In the genomic region with DNA sequence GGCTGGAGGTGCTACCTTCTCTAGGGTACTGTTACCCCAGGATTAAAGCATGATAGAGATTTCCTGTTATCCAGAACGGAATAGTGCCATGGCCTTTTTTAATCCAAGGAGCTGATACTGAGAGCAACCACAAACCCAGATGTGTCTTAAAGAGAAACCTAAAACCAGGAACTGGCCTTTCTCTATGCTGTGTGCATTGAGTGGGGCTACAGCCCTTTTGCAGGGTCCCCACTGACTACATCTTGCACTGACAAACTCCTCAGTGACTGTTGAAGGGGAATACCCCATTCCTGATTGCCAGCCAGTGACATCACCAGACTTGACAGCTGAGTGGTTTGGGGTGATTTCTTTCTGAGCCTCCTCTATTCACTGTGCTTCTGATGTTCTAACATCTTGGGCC, we compare ENCODE assay signal across 13 cellular contexts.
DNase-seq lines count a peak whose midpoint lies in the region; ATAC-seq and TF ChIP-seq lines count a peak whose summit lies in the region.
"Had no signal": no experiment of that assay in that cellular context is flagged by ENCODE, and none has a peak within 500 bp of the region (broad histone marks: within the 10 kb centered on the region; RNA-seq: fewer than 3 reads in every experiment).

No MANE protein-coding gene starts in this region.

- intact Hi-C loops in mammary epithelial cell (cut with micrococcal nuclease) (no loop called here), spleen (cut with DNase I; ENCODE audit: low total_unique reads) (no loop called here)

- H3K4me3 ChIP-seq in mammary epithelial cell (replicated peaks in 1 of 3; ENCODE audit: insufficient read depth in 1 of 3, low read depth in 2 of 3, low read length in 3 of 3) (no peak overlapping the region), spleen (no peak overlapping the region), neural progenitor cell (no peak overlapping the region)

- H3K4me1 ChIP-seq in mammary epithelial cell (ENCODE audit: insufficient read depth, low read length) (peaks cover 60% of the 10 kb centered on the region), spleen (no peaks in the 10 kb centered on the region), neural progenitor cell (peaks cover 37% of the 10 kb centered on the region)

- H3K9me3 Mint-ChIP-seq in progenitor cell of endocrine pancreas (ENCODE audit: low read depth) = no peaks in the 10 kb centered on the region
- no peaks in the 10 kb centered on the region for H3K9me3 Mint-ChIP-seq in neural progenitor cell

- ATAC-seq in GM18502 (IDR thresholded peaks at IDR 0.05; ENCODE audit: poor library complexity, unreplicated experiment) (peak; percentile 48), HG03342 (IDR thresholded peaks at IDR 0.05; ENCODE audit: unreplicated experiment) (peak; percentile 65)

- no peak overlapping the region for H2AFZ ChIP-seq in mammary epithelial cell (ENCODE audit: low read depth, low read length)
- no peak overlapping the region for H2AFZ ChIP-seq in neural progenitor cell (replicated peaks)

- TF ChIP-seq POLR2A in spleen (IDR thresholded peaks at IDR 0.05) = no peak

- H3K27ac Mint-ChIP-seq in progenitor cell of endocrine pancreas = peak overlapping the region; percentile 88
- H3K27ac Mint-ChIP-seq in neural progenitor cell = no peak overlapping the region

- H4K20me1 ChIP-seq in mammary epithelial cell (ENCODE audit: insufficient read depth, low read length) = no peaks in the 10 kb centered on the region
- H4K20me1 ChIP-seq in neural progenitor cell (ENCODE audit: low read depth) = no peaks in the 10 kb centered on the region

- no TSS peak for BruUV-seq in mammary epithelial cell (replicated peaks; lab: Mats Ljungman, UMichigan)

- 100% methylated on average over 1 of the region's 1 CpG for WGBS in mammary epithelial cell (ENCODE audit: low coverage, missing lambda C conversion rate)
- 50 to 75% (median 62%) methylated on average over 1 of the region's 1 CpG for WGBS in spleen, 5 donors

- H3K9ac ChIP-seq in mammary epithelial cell (ENCODE audit: insufficient read depth, low read length) = no peak overlapping the region
- no peak overlapping the region for H3K9ac ChIP-seq in neural progenitor cell

- CTCF ChIA-PET in mammary epithelial cell (lab: Charles Lee; ENCODE audit: low non-redundant PET) = no interaction called here

- peaks cover 30% of the 10 kb centered on the region for H3K4me1 Mint-ChIP-seq in progenitor cell of endocrine pancreas (ENCODE audit: low read depth)
- peaks cover 22% of the 10 kb centered on the region for H3K4me1 Mint-ChIP-seq in neural progenitor cell

- H3K27ac ChIP-seq in mammary epithelial cell (ENCODE audit: insufficient read depth, low read depth, low read length) (peak overlapping the region; percentile 31), spleen (no peak overlapping the region), neural progenitor cell (no peak overlapping the region)

- H3K36me3 ChIP-seq in mammary epithelial cell (ENCODE audit: insufficient read depth, low read length) (peaks cover 34% of the 10 kb centered on the region), spleen (peaks cover 0 to 6% (median 0%) of the 10 kb centered on the region in 6 donors), neural progenitor cell (no peaks in the 10 kb centered on the region)

- peaks cover 14% of the 10 kb centered on the region for H3K36me3 Mint-ChIP-seq in progenitor cell of endocrine pancreas (ENCODE audit: insufficient read depth)
- H3K36me3 Mint-ChIP-seq in neural progenitor cell = no peaks in the 10 kb centered on the region

- H3K4me2 ChIP-seq in mammary epithelial cell (ENCODE audit: insufficient read depth, low read depth, low read length) (no peak overlapping the region), neural progenitor cell (no peak overlapping the region)

- TF ChIP-seq CTCF in mammary epithelial cell (conservative IDR thresholded peaks at IDR 0.05 in 1 of 2, IDR thresholded peaks at IDR 0.05 in 1 of 2; ENCODE audit: extremely low read depth in 1 of 2, insufficient read depth in 1 of 2, low read depth in 1 of 2, low read length in 2 of 2) (no peak), progenitor cell of endocrine pancreas (IDR thresholded peaks at IDR 0.05; ENCODE audit: unreplicated experiment) (no peak), spleen (IDR thresholded peaks at IDR 0.05 in 8 of 11, conservative IDR thresholded peaks at IDR 0.05 in 3 of 11) (no peak), neural progenitor cell (IDR thresholded peaks at IDR 0.05) (no peak)

- in situ Hi-C loops in mammary epithelial cell (cut with MboI; ENCODE audit: low sequenced_read_pairs in 2 of 2) = no loop called here

- H3K9me3 ChIP-seq in mammary epithelial cell (replicated peaks; ENCODE audit: insufficient read depth, low read length) (no peaks in the 10 kb centered on the region), spleen (no peaks in the 10 kb centered on the region), neural progenitor cell (ENCODE audit: low read depth) (no peaks in the 10 kb centered on the region)

- H3K27me3 Mint-ChIP-seq in progenitor cell of endocrine pancreas (no peaks in the 10 kb centered on the region), neural progenitor cell (ENCODE audit: insufficient read depth, low read depth) (peaks cover 2% of the 10 kb centered on the region)

- DNase-seq in mammary epithelial cell (no peak), progenitor cell of endocrine pancreas (ENCODE audit: low spot score, unreplicated experiment) (no peak), spleen (no peak), neural progenitor cell (ENCODE audit: low spot score) (no peak)
- DNase-seq in stimulated activated CD4-positive, alpha-beta T cell treated with anti-CD3 and anti-CD28 coated beads, Interleukin-4, amount 100 ng/mL, for 1 hour = no peak
- no peak for DNase-seq in activated CD4-positive, CD25-positive, alpha-beta regulatory T cell (lab: John Stamatoyannopoulos, UW)
- DNase-seq: activated T-cell treated with anti-CD3 and anti-CD28 coated beads, Interleukin-2, amount 50 U/mL, for 48 hours; NCI-H1436 treated with DMSO at 0.1 percent for 48 hours; NCI-H526 treated with DMSO at 0.1 percent for 48 hours; SHP77; substantia nigra had no signal

- no peaks in the 10 kb centered on the region for H3K27me3 ChIP-seq in mammary epithelial cell (ENCODE audit: insufficient read depth, low read length)
- no peaks in the 10 kb centered on the region for H3K27me3 ChIP-seq in spleen (replicated peaks in 1 of 7)
- H3K27me3 ChIP-seq in neural progenitor cell = no peaks in the 10 kb centered on the region

- H3K4me3 Mint-ChIP-seq in progenitor cell of endocrine pancreas (ENCODE audit: low read depth) (no peak overlapping the region), neural progenitor cell (no peak overlapping the region)

- H3F3A ChIP-seq in neural progenitor cell (ENCODE audit: low read depth) = peaks cover 20% of the 10 kb centered on the region

- dilution Hi-C loops in mammary epithelial cell (cut with HindIII; ENCODE audit: low sequenced_read_pairs) = no loop called here

- H3K79me2 ChIP-seq in mammary epithelial cell (ENCODE audit: insufficient read depth, low read length) (peaks cover 5% of the 10 kb centered on the region), neural progenitor cell (ENCODE audit: low read depth) (no peaks in the 10 kb centered on the region)
